8 cellular contexts compared by ENCODE assay signal in genomic region chr2:191013617-191013875, GRCh38. TPM values are rescaled to one million over a fixed set of nuclear protein-coding genes. Genes with fewer than 3 reads are reported as not detected.
A peak's percentile ranks its signal among the peaks of the same experiment; 100 is the strongest.
DNase-seq lines count a peak whose midpoint lies in the region; ATAC-seq and TF ChIP-seq lines count a peak whose summit lies in the region.

No MANE protein-coding gene starts in this region.

- peaks cover 17% of the 10 kb centered on the region for H3K36me3 ChIP-seq in GM06990 (ENCODE audit: control insufficient read depth, insufficient read depth, low read length)
- peaks cover 7% of the 10 kb centered on the region for H3K36me3 ChIP-seq in PC-3 (ENCODE audit: low read depth, low read length)

- CTCF ChIA-PET in PC-3 (lab: Charles Lee), result no interaction called here

- intact Hi-C loops in PC-3 (cut with micrococcal nuclease), result loop anchor here (5.0 kb wide), 1 partner anchor 131 kb away; the partner anchor contains the start of gene GLS
- intact Hi-C loops in posterior vena cava (cut with DNase I), result no loop called here

- POLR2A ChIA-PET in PC-3 (lab: Charles Lee; ENCODE audit: unreplicated experiment), result no interaction called here

- TSS peak; percentile 49 for BruUV-seq in PC-3 (replicated peaks; lab: Mats Ljungman, UMichigan)

- peak overlapping the region; percentile 89 for H2AFZ ChIP-seq in PC-3 (ENCODE audit: low read length)

- H3K79me2 ChIP-seq in PC-3 (ENCODE audit: low read length), result peaks cover 37% of the 10 kb centered on the region

- no peaks in the 10 kb centered on the region for H4K20me1 ChIP-seq in PC-3 (ENCODE audit: low read length)

- H3K4me2 ChIP-seq in PC-3 (ENCODE audit: low read length), result peak overlapping the region; percentile 92

- peaks cover 16% of the 10 kb centered on the region for H3K4me1 Mint-ChIP-seq in progenitor cell of endocrine pancreas (ENCODE audit: low read depth)

- DNase-seq in GM06990 (ENCODE audit: extremely low read depth, insufficient read length) (no peak), PC-3 (peak; percentile 13), fibroblast of villous mesenchyme (ENCODE audit: low read depth) (no peak), skeletal muscle cell (ENCODE audit: low read depth) (no peak), posterior vena cava (ENCODE audit: low spot score) (no peak), progenitor cell of endocrine pancreas (ENCODE audit: low spot score, unreplicated experiment) (no peak), LoVo (ENCODE audit: low spot score) (no peak)
- no peak for DNase-seq in activated CD4-positive, alpha-beta T cell treated with anti-CD3 and anti-CD28 coated beads for 48 hours

- no peak for ATAC-seq in PC-3

- H3K9ac ChIP-seq in PC-3 (ENCODE audit: low read length), result peak overlapping the region; percentile 79

- H3K27me3 ChIP-seq in GM06990 (replicated peaks; ENCODE audit: control insufficient read depth, insufficient read depth, low read length) (no peaks in the 10 kb centered on the region), PC-3 (ENCODE audit: low read length) (no peaks in the 10 kb centered on the region)

- no peaks in the 10 kb centered on the region for H3K27me3 Mint-ChIP-seq in progenitor cell of endocrine pancreas

- no peak overlapping the region for H3K4me3 Mint-ChIP-seq in progenitor cell of endocrine pancreas (ENCODE audit: low read depth)

- peak overlapping the region; percentile 100 for H3K4me3 ChIP-seq in GM06990 (replicated peaks; ENCODE audit: low read depth, low read length)
- peak overlapping the region; percentile 89 for H3K4me3 ChIP-seq in PC-3 (ENCODE audit: low read length)
- H3K4me3 ChIP-seq in fibroblast of villous mesenchyme (ENCODE audit: low read depth, low read length), result peak overlapping the region; percentile 66
- H3K4me3 ChIP-seq in skeletal muscle cell (ENCODE audit: low read depth, low read length), result peak overlapping the region; percentile 84

- H3K36me3 Mint-ChIP-seq in progenitor cell of endocrine pancreas (ENCODE audit: insufficient read depth), result peaks cover 9% of the 10 kb centered on the region

- no peaks in the 10 kb centered on the region for H3K9me3 ChIP-seq in PC-3 (ENCODE audit: low read length)

- no peak overlapping the region for H3K27ac Mint-ChIP-seq in progenitor cell of endocrine pancreas

- TF ChIP-seq CTCF in GM06990 (IDR thresholded peaks at IDR 0.05; ENCODE audit: insufficient read depth, low read length, poor library complexity, severe bottlenecking) (no peak), PC-3 (conservative IDR thresholded peaks at IDR 0.05; ENCODE audit: low read depth, low read length) (no peak), fibroblast of villous mesenchyme (IDR thresholded peaks at IDR 0.05; ENCODE audit: insufficient read depth, low read depth, low read length) (no peak), progenitor cell of endocrine pancreas (IDR thresholded peaks at IDR 0.05; ENCODE audit: unreplicated experiment) (no peak)

- no peaks in the 10 kb centered on the region for H3K9me3 Mint-ChIP-seq in progenitor cell of endocrine pancreas (ENCODE audit: low read depth)

- H3K9me2 ChIP-seq in PC-3 (replicated peaks; ENCODE audit: low read length), result no peaks in the 10 kb centered on the region

- H3K27ac ChIP-seq in PC-3 (ENCODE audit: low read length), result peak overlapping the region; percentile 43

- no peaks in the 10 kb centered on the region for H3F3A ChIP-seq in PC-3 (ENCODE audit: low read length, unreplicated experiment)

- peaks cover 24% of the 10 kb centered on the region for H3K4me1 ChIP-seq in PC-3 (ENCODE audit: insufficient read depth, low read length)

RNA-seq across cellular contexts. Expression of gene STAT1, which starts 0.4 kb away (rescaled TPM):
- 45.6 and 47.9 TPM in 2 replicates for total RNA-seq in PC-3 (2014; rRNA removed)
- 116 and 132 TPM in 2 replicates for total RNA-seq in fibroblast of villous mesenchyme
- total RNA-seq in posterior vena cava, result 10 to 100 TPM; 57.9 to 88.4 TPM
- total RNA-seq in progenitor cell of endocrine pancreas, result 264 and 274 TPM in 2 replicates
